Comparison of ENCODE assay signal across 1 cellular context in genomic region chr2:3648652-3649177, GRCh38.
TF ChIP-seq lines count a peak whose summit lies in the region.

No MANE protein-coding gene starts in this region.

TF ChIP-seq in HepG2, 621 proteins besides CTCF, POLR2A, EP300 and RAD21:
- TF ChIP-seq ZHX1 (CRISPR knock-in tag; IDR thresholded peaks at IDR 0.05; ENCODE audit: low read depth) (no peak), CREB1 (IDR thresholded peaks at IDR 0.05) (peak; percentile 24; the same call in 1 of the 2 replicates), CREB1 (CRISPR knock-in tag; IDR thresholded peaks at IDR 0.05) (no peak)
